Comparison of ENCODE assay signal across 14 cellular contexts in genomic region chr4:55356991-55357461, GRCh38. TPM values are rescaled to one million over a fixed set of nuclear protein-coding genes. Genes with fewer than 3 reads are reported as not detected.
DNase-seq lines count a peak whose midpoint lies in the region; ATAC-seq, FAIRE-seq and TF ChIP-seq lines count a peak whose summit lies in the region.
"Had no signal": no experiment of that assay in that cellular context is flagged by ENCODE, and none has a peak within 500 bp of the region (broad histone marks: within the 10 kb centered on the region; RNA-seq: fewer than 3 reads in every experiment).

No MANE protein-coding gene starts in this region.

- no peak for FAIRE-seq in small intestine (lab: Jason Lieb, UNC)

- no peak for ATAC-seq in HG02884 (IDR thresholded peaks at IDR 0.05; ENCODE audit: unreplicated experiment)
- ATAC-seq: GM23338 had no signal

- peak; percentile 26 for DNase-seq in H4 (ENCODE audit: low spot score)
- DNase-seq in RPMI7951 (ENCODE audit: low read depth): peak; percentile 46
- peak; percentile 60 for DNase-seq in fibroblast of mammary gland (ENCODE audit: low read depth)
- DNase-seq in small intestine: no peak
- no peak for DNase-seq in COLO668 (lab: John Stamatoyannopoulos, UW; ENCODE audit: unreplicated experiment)
- DNase-seq: COR-L47; hippocampal formation; NCI-H2081 treated with DMSO at 0.1 percent for 48 hours; stimulated activated CD4-positive, alpha-beta T cell treated with anti-CD3 and anti-CD28 coated beads, Interleukin-2, amount 100 ng/mL, for 48 hours; stimulated activated naive CD4-positive, alpha-beta T cell had no signal

- TF ChIP-seq CTCF in fibroblast of mammary gland (conservative IDR thresholded peaks at IDR 0.05; ENCODE audit: control insufficient read depth, insufficient read depth, low read depth, low read length): no peak

- H3K9me3 ChIP-seq in subcutaneous abdominal adipose tissue (ENCODE audit: control insufficient read depth in 5 of 5, low read length in 5 of 5) (no peaks in the 10 kb centered on the region), small intestine (ENCODE audit: control insufficient read depth, low read depth) (no peaks in the 10 kb centered on the region)

- H3K4me1 ChIP-seq in subcutaneous abdominal adipose tissue (ENCODE audit: control insufficient read depth in 5 of 5, insufficient read depth in 5 of 5, low read length in 5 of 5) (peaks cover 3 to 28% (median 19%) of the 10 kb centered on the region in 5 donors), small intestine (ENCODE audit: control insufficient read depth in 2 of 2, insufficient read depth in 1 of 2, low read depth in 1 of 2, low read length in 1 of 2) (peaks cover 0 to 5% of the 10 kb centered on the region in 2 donors)
- H3K4me1 ChIP-seq: parathyroid adenoma had no signal

- 74% methylated on average over 5 of the region's 5 CpGs for WGBS in small intestine, 3 donors

- H3K27me3 ChIP-seq in subcutaneous abdominal adipose tissue (ENCODE audit: control insufficient read depth in 5 of 5, insufficient read depth in 4 of 5, low read length in 5 of 5) (no peaks in the 10 kb centered on the region), small intestine (ENCODE audit: control insufficient read depth in 2 of 2, insufficient read depth in 2 of 2, low read length in 2 of 2) (no peaks in the 10 kb centered on the region)

- H3K4me3 ChIP-seq in fibroblast of mammary gland (ENCODE audit: control insufficient read depth, low read depth, low read length) (no peak overlapping the region), subcutaneous abdominal adipose tissue (ENCODE audit: low read depth in 1 of 5, low read length in 5 of 5) (no peak overlapping the region), small intestine (ENCODE audit: low read depth in 1 of 2, low read length in 2 of 2) (no peak overlapping the region)
- H3K4me3 ChIP-seq: GM23338 had no signal

- H3K36me3 ChIP-seq in subcutaneous abdominal adipose tissue (ENCODE audit: control insufficient read depth in 5 of 5, insufficient read depth in 5 of 5, low read length in 5 of 5) (peaks cover 0 to 3% (median under 1%) of the 10 kb centered on the region in 5 donors), small intestine (ENCODE audit: control insufficient read depth in 2 of 2, insufficient read depth in 2 of 2, low read length in 2 of 2) (no peaks in the 10 kb centered on the region)

- H3K27ac ChIP-seq in subcutaneous abdominal adipose tissue (ENCODE audit: low read depth, low read length) (peak overlapping the region; percentile 16), small intestine (ENCODE audit: low read depth in 1 of 2, low read length in 1 of 2) (no peak overlapping the region)
- H3K27ac ChIP-seq: parathyroid adenoma had no signal

- no peak overlapping the region for H3K9ac ChIP-seq in subcutaneous abdominal adipose tissue (ENCODE audit: low read length in 5 of 5)
- H3K9ac ChIP-seq: parathyroid adenoma had no signal

RNA-seq across cellular contexts. Expression of gene SRD5A3, which starts 11.0 kb away (rescaled TPM):
- total RNA-seq in H4 (2014; rRNA removed; shearing (Covaris generic)): 9.1 and 22.8 TPM in 2 replicates
- 15.5 and 16.0 TPM in 2 replicates for total RNA-seq in RPMI7951 (2014; rRNA removed; shearing (Covaris generic))
- polyA plus RNA-seq in small intestine: 1 to 10 TPM; 4.6 to 9.8 (median 9.1) TPM

RNA-seq across cellular contexts. Expression of gene TMEM165, which starts 38.7 kb away (rescaled TPM):
- 104 and 124 TPM in 2 replicates for total RNA-seq in H4 (2014; rRNA removed; shearing (Covaris generic))
- 96.1 and 101 TPM in 2 replicates for total RNA-seq in RPMI7951 (2014; rRNA removed; shearing (Covaris generic))
- polyA plus RNA-seq in small intestine: 10 to 100 TPM; 26.7 to 52.4 (median 27.7) TPM

Comparison
In these comparisons a context has a peak if more than half of its experiments do, and no peak if none do; other contexts are left out.
1. DNase-seq: peak in H4 (single experiment), RPMI7951 (single experiment) and fibroblast of mammary gland (single experiment); none in small intestine (single experiment) and COLO668 (single experiment).